ENCODE assay signal across 28 cellular contexts in genomic region chr9:122822958-122823357, GRCh38. TPM values are rescaled to one million over a fixed set of nuclear protein-coding genes. Genes with fewer than 3 reads are reported as not detected.
A peak's percentile ranks its signal among the peaks of the same experiment; 100 is the strongest.
DNase-seq lines count a peak whose midpoint lies in the region; ATAC-seq and TF ChIP-seq lines count a peak whose summit lies in the region.
"Had no signal": no experiment of that assay in that cellular context is flagged by ENCODE, and none has a peak within 500 bp of the region (broad histone marks: within the 10 kb centered on the region; RNA-seq: fewer than 3 reads in every experiment).

No MANE protein-coding gene starts in this region.

- no peak overlapping the region for H3K4me3 Mint-ChIP-seq in activated naive CD4-positive, alpha-beta T cell treated with anti-CD3 and anti-CD28 coated beads, Interleukin-2, amount 50 U/mL, for 24 hours
- no peak overlapping the region for H3K4me3 Mint-ChIP-seq in activated T-helper 1 cell treated with anti-CD3 and anti-CD28 coated beads, Interleukin-12 subunit alpha, Interleukin-12 subunit beta, Interleukin-2, Interleukin-4 antibody, amounts not matched to agents 30 ng/mL and 10 ng/mL and 1 ng/mL, durations not matched to agents 14 hours and 24 hours and 36 hours
- H3K4me3 Mint-ChIP-seq in glutamatergic neuron (ENCODE audit: unreplicated experiment) = no peak overlapping the region

- TF ChIP-seq EP300 in upper lobe of left lung (IDR thresholded peaks at IDR 0.05) = no peak

- no peak for ATAC-seq in upper lobe of left lung (ENCODE audit: low FRiP score in 2 of 2)
- ATAC-seq: heart right ventricle; Panc1; stimulated activated naive CD8-positive, alpha-beta T cell treated with anti-CD3 and anti-CD28 coated beads, Interleukin-15, Interleukin-2, amounts not matched to agents 100 U/mL and 50 U/mL, for 24 hours had no signal

- WGBS in upper lobe of left lung, 2 donors = 92 to 100% methylated on average over 4 of the region's 4 CpGs

- no peaks in the 10 kb centered on the region for H3K9me3 Mint-ChIP-seq in activated naive CD4-positive, alpha-beta T cell treated with anti-CD3 and anti-CD28 coated beads, Interleukin-2, amount 50 U/mL, for 24 hours
- no peaks in the 10 kb centered on the region for H3K9me3 Mint-ChIP-seq in activated T-helper 1 cell treated with anti-CD3 and anti-CD28 coated beads, Interleukin-12 subunit alpha, Interleukin-12 subunit beta, Interleukin-2, Interleukin-4 antibody, amounts not matched to agents 30 ng/mL and 10 ng/mL and 1 ng/mL, durations not matched to agents 14 hours and 24 hours and 36 hours
- H3K9me3 Mint-ChIP-seq in glutamatergic neuron (ENCODE audit: unreplicated experiment) = peaks cover 6% of the 10 kb centered on the region

- intact Hi-C loops in activated T-helper 1 cell treated with anti-CD3 and anti-CD28 coated beads, Interleukin-12 subunit alpha, Interleukin-12 subunit beta, Interleukin-2, Interleukin-4 antibody, amounts not matched to agents 30 ng/mL and 10 ng/mL and 1 ng/mL, durations not matched to agents 14 hours and 24 hours and 36 hours (cut with micrococcal nuclease) = no loop called here
- intact Hi-C loops in ascending aorta (cut with DNase I) = loop anchor here (10.0 kb wide), 2 partner anchors 558 to 728 kb away; partner anchors contain the start of genes MRRF, RBM18 and TTLL11

- H3K36me3 Mint-ChIP-seq in activated naive CD4-positive, alpha-beta T cell treated with anti-CD3 and anti-CD28 coated beads, Interleukin-2, amount 50 U/mL, for 24 hours = peaks cover 7% of the 10 kb centered on the region
- H3K36me3 Mint-ChIP-seq in activated T-helper 1 cell treated with anti-CD3 and anti-CD28 coated beads, Interleukin-12 subunit alpha, Interleukin-12 subunit beta, Interleukin-2, Interleukin-4 antibody, amounts not matched to agents 30 ng/mL and 10 ng/mL and 1 ng/mL, durations not matched to agents 14 hours and 24 hours and 36 hours (ENCODE audit: low read depth) = peaks cover 34% of the 10 kb centered on the region
- H3K36me3 Mint-ChIP-seq in glutamatergic neuron (ENCODE audit: unreplicated experiment) = no peaks in the 10 kb centered on the region

- H3K27ac ChIP-seq in upper lobe of left lung (peak overlapping the region in 3 of 4 donors; percentile 63 to 70 (median 64)), ascending aorta (no peak overlapping the region)
- H3K27ac ChIP-seq: breast epithelium, heart right ventricle, thyroid gland had no signal

- H3K9me3 ChIP-seq in upper lobe of left lung (no peaks in the 10 kb centered on the region), ascending aorta (no peaks in the 10 kb centered on the region)
- H3K9me3 ChIP-seq: breast epithelium, heart right ventricle, sigmoid colon, thyroid gland had no signal

- TF ChIP-seq CTCF in glutamatergic neuron (IDR thresholded peaks at IDR 0.05; ENCODE audit: partially characterized antibody, unreplicated experiment) = no peak
- no peak for TF ChIP-seq CTCF in upper lobe of left lung (IDR thresholded peaks at IDR 0.05)
- TF ChIP-seq CTCF in ascending aorta (IDR thresholded peaks at IDR 0.05) = no peak

- H3K27me3 Mint-ChIP-seq in activated naive CD4-positive, alpha-beta T cell treated with anti-CD3 and anti-CD28 coated beads, Interleukin-2, amount 50 U/mL, for 24 hours = no peaks in the 10 kb centered on the region
- H3K27me3 Mint-ChIP-seq in activated T-helper 1 cell treated with anti-CD3 and anti-CD28 coated beads, Interleukin-12 subunit alpha, Interleukin-12 subunit beta, Interleukin-2, Interleukin-4 antibody, amounts not matched to agents 30 ng/mL and 10 ng/mL and 1 ng/mL, durations not matched to agents 14 hours and 24 hours and 36 hours (ENCODE audit: insufficient read depth) = no peaks in the 10 kb centered on the region
- peaks cover 8% of the 10 kb centered on the region for H3K27me3 Mint-ChIP-seq in glutamatergic neuron (ENCODE audit: unreplicated experiment)

- H3K27me3 ChIP-seq in upper lobe of left lung = no peaks in the 10 kb centered on the region
- H3K27me3 ChIP-seq in ascending aorta = no peaks in the 10 kb centered on the region
- H3K27me3 ChIP-seq: breast epithelium, heart right ventricle, sigmoid colon, thyroid gland had no signal

- H3K36me3 ChIP-seq in upper lobe of left lung (peaks cover 0 to 49% (median 24%) of the 10 kb centered on the region in 4 donors), ascending aorta (peaks cover 20 to 46% of the 10 kb centered on the region in 2 donors)
- H3K36me3 ChIP-seq: breast epithelium had no signal

- peaks cover 68% of the 10 kb centered on the region for H3K4me1 Mint-ChIP-seq in activated naive CD4-positive, alpha-beta T cell treated with anti-CD3 and anti-CD28 coated beads, Interleukin-2, amount 50 U/mL, for 24 hours
- H3K4me1 Mint-ChIP-seq in activated T-helper 1 cell treated with anti-CD3 and anti-CD28 coated beads, Interleukin-12 subunit alpha, Interleukin-12 subunit beta, Interleukin-2, Interleukin-4 antibody, amounts not matched to agents 30 ng/mL and 10 ng/mL and 1 ng/mL, durations not matched to agents 14 hours and 24 hours and 36 hours (ENCODE audit: low read depth) = peaks cover 55% of the 10 kb centered on the region
- H3K4me1 Mint-ChIP-seq in glutamatergic neuron (ENCODE audit: low read depth, unreplicated experiment) = peaks cover 21% of the 10 kb centered on the region

- H3K27ac Mint-ChIP-seq in activated naive CD4-positive, alpha-beta T cell treated with anti-CD3 and anti-CD28 coated beads, Interleukin-2, amount 50 U/mL, for 24 hours = peak overlapping the region; percentile 2
- H3K27ac Mint-ChIP-seq in activated T-helper 1 cell treated with anti-CD3 and anti-CD28 coated beads, Interleukin-12 subunit alpha, Interleukin-12 subunit beta, Interleukin-2, Interleukin-4 antibody, amounts not matched to agents 30 ng/mL and 10 ng/mL and 1 ng/mL, durations not matched to agents 14 hours and 24 hours and 36 hours = peak overlapping the region; percentile 35
- peak overlapping the region; percentile 5 for H3K27ac Mint-ChIP-seq in glutamatergic neuron (ENCODE audit: unreplicated experiment)

- H3K4me3 ChIP-seq in upper lobe of left lung (no peak overlapping the region), ascending aorta (no peak overlapping the region)
- H3K4me3 ChIP-seq: breast epithelium, heart right ventricle, lung, sigmoid colon, thyroid gland had no signal

- H3K4me1 ChIP-seq in upper lobe of left lung (peaks cover 45 to 66% (median 51%) of the 10 kb centered on the region in 4 donors), ascending aorta (peaks cover 0 to 18% of the 10 kb centered on the region in 2 donors)

- DNase-seq in activated naive CD4-positive, alpha-beta T cell treated with anti-CD3 and anti-CD28 coated beads, Interleukin-2, amount 50 U/mL, for 16 hours = no peak
- no peak for DNase-seq in activated T-helper 1 cell treated with anti-CD3 and anti-CD28 coated beads, Interleukin-12 subunit alpha, Interleukin-12 subunit beta, Interleukin-2, Interleukin-4 antibody, amounts not matched to agents 30 ng/mL and 10 ng/mL and 1 ng/mL, durations not matched to agents 14 hours and 24 hours and 36 hours (ENCODE audit: low spot score)
- DNase-seq in glutamatergic neuron (no peak), upper lobe of left lung (no peak), AG20443 (ENCODE audit: low spot score) (no peak), ascending aorta (ENCODE audit: low spot score in 2 of 2) (no peak), NOMO-1 treated with DMSO at 0.1 percent for 48 hours (lab: John Stamatoyannopoulos, UW; ENCODE audit: unreplicated experiment) (no peak)
- DNase-seq: activated gamma-delta T cell; AML-193; amygdala; effector CD8-positive, alpha-beta T cell; heart right ventricle; NCI-H1092; NCI-H187 treated with DMSO at 0.1 percent for 48 hours; NCI-H2171 treated with DMSO at 0.1 percent for 48 hours; NCI-H510A treated with DMSO at 0.1 percent for 48 hours; SHP77 treated with DMSO at 0.1 percent for 48 hours; sigmoid colon; stimulated activated naive CD8-positive, alpha-beta T cell treated with anti-CD3 and anti-CD28 coated beads, Interleukin-15, Interleukin-2, amounts not matched to agents 100 U/mL and 50 U/mL, for 24 hours; thyroid gland had no signal

- no peak for TF ChIP-seq POLR2A in upper lobe of left lung (IDR thresholded peaks at IDR 0.05)

RNA-seq across cellular contexts. Expression of gene PDCL, which starts 5.4 kb away (rescaled TPM):
- 19.3 and 20.4 TPM in 2 replicates for total RNA-seq in activated T-helper 1 cell treated with anti-CD3 and anti-CD28 coated beads, Interleukin-12 subunit alpha, Interleukin-12 subunit beta, Interleukin-2, Interleukin-4 antibody, amounts not matched to agents 30 ng/mL and 10 ng/mL and 1 ng/mL, durations not matched to agents 14 hours and 24 hours and 36 hours
- total RNA-seq in glutamatergic neuron (ENCODE audit: unreplicated experiment) (27.6 TPM), upper lobe of left lung (10 to 100 TPM; 18.3 to 34.3 (median 25.2) TPM), ascending aorta (7.8 TPM)

RNA-seq across cellular contexts. Expression of gene OR1K1, which starts 23.0 kb away (rescaled TPM):
- total RNA-seq in activated T-helper 1 cell treated with anti-CD3 and anti-CD28 coated beads, Interleukin-12 subunit alpha, Interleukin-12 subunit beta, Interleukin-2, Interleukin-4 antibody, amounts not matched to agents 30 ng/mL and 10 ng/mL and 1 ng/mL, durations not matched to agents 14 hours and 24 hours and 36 hours = not detected in 2 replicates
- total RNA-seq in glutamatergic neuron (ENCODE audit: unreplicated experiment) = not detected
- total RNA-seq in upper lobe of left lung = not detected
- total RNA-seq in ascending aorta = not detected
- total RNA-seq: breast epithelium, fibroblast of villous mesenchyme, G401, heart right ventricle, kidney epithelial cell, lung, mucosa of gallbladder, sigmoid colon, thyroid gland had no signal

RNA-seq across cellular contexts. Expression of gene OR5C1, which starts 34.2 kb away (rescaled TPM):
- not detected in 2 replicates for total RNA-seq in activated T-helper 1 cell treated with anti-CD3 and anti-CD28 coated beads, Interleukin-12 subunit alpha, Interleukin-12 subunit beta, Interleukin-2, Interleukin-4 antibody, amounts not matched to agents 30 ng/mL and 10 ng/mL and 1 ng/mL, durations not matched to agents 14 hours and 24 hours and 36 hours
- total RNA-seq in glutamatergic neuron (ENCODE audit: unreplicated experiment) = not detected
- total RNA-seq in upper lobe of left lung = not detected
- total RNA-seq in ascending aorta = not detected
- total RNA-seq: breast epithelium, fibroblast of villous mesenchyme, G401, heart right ventricle, kidney epithelial cell, lung, mucosa of gallbladder, sigmoid colon, thyroid gland had no signal

Comparison
In these comparisons a context has a peak if more than half of its experiments do, and no peak if none do; other contexts are left out.
1. H3K27ac ChIP-seq: peak in upper lobe of left lung (3 of 4); none in ascending aorta (0 of 2).
2. Peak in every context shown above with its lines, with median percentiles within 50 percentile points of each other: H3K27ac Mint-ChIP-seq.